34 cellular contexts compared by ENCODE assay signal in genomic region chr1:226455843-226456242, GRCh38.
"Had no signal": no experiment of that assay in that cellular context is flagged by ENCODE, and none has a peak within 500 bp of the region (broad histone marks: within the 10 kb centered on the region; RNA-seq: fewer than 3 reads in every experiment).

No MANE protein-coding gene starts in this region.

- H3K4me1 ChIP-seq: adrenal gland, ascending aorta had no signal

- H3K4me3 ChIP-seq: adrenal gland, ascending aorta, cardiac muscle cell had no signal

- H3K36me3 ChIP-seq: adrenal gland, ascending aorta, cardiac muscle cell had no signal

- DNase-seq: activated B cell treated with CpG ODN at 0.5 μM for 24 hours; activated CD4-positive, alpha-beta memory T cell treated with anti-CD3 and anti-CD28 coated beads for 36 hours; activated CD4-positive, alpha-beta T cell treated with anti-CD3 and anti-CD28 coated beads for 4 hours; activated CD4-positive, alpha-beta T cell treated with anti-CD3 and anti-CD28 coated beads, Interleukin-2, amount 10 ng/mL, durations not matched to agents 24 days and 14 days; activated CD4-positive, alpha-beta T cell treated with anti-CD3 and anti-CD28 coated beads, Interleukin-2, amount 50 U/mL, for 1 hour; activated CD4-positive, alpha-beta T cell treated with anti-CD3 and anti-CD28 coated beads, Interleukin-2, amount 50 U/mL, for 4 hours; activated CD4-positive, CD25-positive, alpha-beta regulatory T cell treated with anti-CD3 and anti-CD28 coated beads, Interleukin-2, amount 50 U/mL, for 72 hours; activated CD8-positive, alpha-beta memory T cell treated with anti-CD3 and anti-CD28 coated beads, Interleukin-2, amount 50 U/mL, for 4 hours; activated CD8-positive, alpha-beta T cell treated with anti-CD3 and anti-CD28 coated beads for 36 hours; activated effector memory CD4-positive, alpha-beta T cell treated with anti-CD3 and anti-CD28 coated beads, Interleukin-2, amount 50 U/mL, for 16 hours; activated gamma-delta T cell treated with Interleukin-2 at 50 U/mL for 16 hours; activated naive CD4-positive, alpha-beta T cell; activated naive CD4-positive, alpha-beta T cell treated with anti-CD3 and anti-CD28 coated beads for 36 hours; activated naive CD4-positive, alpha-beta T cell treated with anti-CD3 and anti-CD28 coated beads, Interleukin-2, amount 50 U/mL, for 16 hours; activated naive CD8-positive, alpha-beta T cell treated with anti-CD3 and anti-CD28 coated beads for 36 hours; activated T-cell treated with anti-CD3 and anti-CD28 coated beads for 4 hours; activated T-cell treated with anti-CD3 and anti-CD28 coated beads, Interleukin-2, amount 50 U/mL, for 1 hour; activated T-cell treated with anti-CD3 and anti-CD28 coated beads, Interleukin-2, amount 50 U/mL, for 4 hours; activated T-cell treated with anti-CD3 and anti-CD28 coated beads, Interleukin-2, amount 50 U/mL, for 72 hours; adrenal gland; amniotic stem cell; caudate nucleus; cerebellar nuclear complex; T-helper 2 cell; T-helper 9 cell had no signal

- H3K9me3 ChIP-seq: adrenal gland, ascending aorta had no signal

- H3K27ac Mint-ChIP-seq: activated B cell treated with CpG ODN at 0.5 μM for 24 hours; activated CD4-positive, alpha-beta memory T cell treated with anti-CD3 and anti-CD28 coated beads for 36 hours; activated CD4-positive, alpha-beta T cell treated with anti-CD3 and anti-CD28 coated beads, Interleukin-2, amount 10 ng/mL, durations not matched to agents 24 days and 14 days; activated CD8-positive, alpha-beta T cell treated with anti-CD3 and anti-CD28 coated beads for 36 hours; activated naive CD4-positive, alpha-beta T cell treated with anti-CD3 and anti-CD28 coated beads for 36 hours; activated naive CD4-positive, alpha-beta T cell treated with anti-CD3 and anti-CD28 coated beads, Interleukin-2, amount 50 U/mL, for 72 hours; activated naive CD8-positive, alpha-beta T cell treated with anti-CD3 and anti-CD28 coated beads for 36 hours; activated T-cell treated with anti-CD3 and anti-CD28 coated beads, Interleukin-2, amount 50 U/mL, for 72 hours; activated T-helper 1 cell treated with anti-CD3 and anti-CD28 coated beads, Interleukin-12 subunit alpha, Interleukin-12 subunit beta, Interleukin-2, Interleukin-4 antibody, amounts not matched to agents 30 ng/mL and 10 ng/mL and 1 ng/mL, durations not matched to agents 14 hours and 24 hours and 36 hours; activated T-helper 17 cell treated with anti-CD3 and anti-CD28 coated beads, Interleukin-2, amount 50 U/mL, for 72 hours; T-helper 2 cell treated with Interferon-gamma antibody and Interleukin-4, amounts not matched to agents 5 μg/mL and 100 μg/mL, for 36 hours had no signal

- H3K27me3 Mint-ChIP-seq: activated CD4-positive, alpha-beta memory T cell treated with anti-CD3 and anti-CD28 coated beads for 36 hours; activated CD8-positive, alpha-beta T cell treated with anti-CD3 and anti-CD28 coated beads for 36 hours; activated naive CD8-positive, alpha-beta T cell treated with anti-CD3 and anti-CD28 coated beads for 36 hours; central memory CD8-positive, alpha-beta T cell had no signal

- H3K4me3 Mint-ChIP-seq: activated B cell treated with CpG ODN at 0.5 μM for 24 hours; activated CD4-positive, alpha-beta memory T cell treated with anti-CD3 and anti-CD28 coated beads for 36 hours; activated CD4-positive, alpha-beta T cell treated with anti-CD3 and anti-CD28 coated beads, Interleukin-2, amount 10 ng/mL, durations not matched to agents 24 days and 14 days; activated CD8-positive, alpha-beta T cell treated with anti-CD3 and anti-CD28 coated beads for 36 hours; activated naive CD4-positive, alpha-beta T cell treated with anti-CD3 and anti-CD28 coated beads for 36 hours; activated naive CD8-positive, alpha-beta T cell treated with anti-CD3 and anti-CD28 coated beads for 36 hours; activated T-cell treated with anti-CD3 and anti-CD28 coated beads, Interleukin-2, amount 50 U/mL, for 4 hours; activated T-cell treated with anti-CD3 and anti-CD28 coated beads, Interleukin-2, amount 50 U/mL, for 72 hours; activated T-helper 1 cell treated with anti-CD3 and anti-CD28 coated beads, Interleukin-12 subunit alpha, Interleukin-12 subunit beta, Interleukin-2, Interleukin-4 antibody, amounts not matched to agents 30 ng/mL and 10 ng/mL and 1 ng/mL, durations not matched to agents 14 hours and 24 hours and 36 hours; activated T-helper 17 cell treated with anti-CD3 and anti-CD28 coated beads, Interleukin-2, amount 50 U/mL, for 72 hours; brain; central memory CD8-positive, alpha-beta T cell; T-helper 2 cell treated with Interferon-gamma antibody and Interleukin-4, amounts not matched to agents 5 μg/mL and 100 μg/mL, for 36 hours had no signal

- H3K27me3 ChIP-seq: adrenal gland, ascending aorta, cardiac muscle cell had no signal

- H3K9me3 Mint-ChIP-seq: activated B cell treated with CpG ODN at 0.5 μM for 24 hours; activated CD4-positive, alpha-beta memory T cell treated with anti-CD3 and anti-CD28 coated beads for 36 hours; activated CD4-positive, alpha-beta T cell treated with anti-CD3 and anti-CD28 coated beads, Interleukin-2, amount 10 ng/mL, durations not matched to agents 24 days and 14 days; activated CD8-positive, alpha-beta T cell treated with anti-CD3 and anti-CD28 coated beads for 36 hours; activated naive CD4-positive, alpha-beta T cell treated with anti-CD3 and anti-CD28 coated beads for 36 hours; activated naive CD4-positive, alpha-beta T cell treated with anti-CD3 and anti-CD28 coated beads, Interleukin-2, amount 50 U/mL, for 72 hours; activated naive CD8-positive, alpha-beta T cell treated with anti-CD3 and anti-CD28 coated beads for 36 hours; activated T-cell treated with anti-CD3 and anti-CD28 coated beads, Interleukin-2, amount 50 U/mL, for 4 hours; activated T-cell treated with anti-CD3 and anti-CD28 coated beads, Interleukin-2, amount 50 U/mL, for 72 hours; activated T-helper 1 cell treated with anti-CD3 and anti-CD28 coated beads, Interleukin-12 subunit alpha, Interleukin-12 subunit beta, Interleukin-2, Interleukin-4 antibody, amounts not matched to agents 30 ng/mL and 10 ng/mL and 1 ng/mL, durations not matched to agents 14 hours and 24 hours and 36 hours; activated T-helper 17 cell treated with anti-CD3 and anti-CD28 coated beads, Interleukin-2, amount 50 U/mL, for 72 hours; central memory CD8-positive, alpha-beta T cell had no signal

- H3K36me3 Mint-ChIP-seq: activated CD4-positive, alpha-beta memory T cell treated with anti-CD3 and anti-CD28 coated beads for 36 hours; activated naive CD4-positive, alpha-beta T cell treated with anti-CD3 and anti-CD28 coated beads, Interleukin-2, amount 50 U/mL, for 72 hours; brain had no signal

- ATAC-seq: activated CD8-positive, alpha-beta T cell treated with anti-CD3 and anti-CD28 coated beads for 36 hours; activated naive CD4-positive, alpha-beta T cell treated with anti-CD3 and anti-CD28 coated beads, Interleukin-2, amount 50 U/mL, for 72 hours; activated T-cell treated with anti-CD3 and anti-CD28 coated beads, Interleukin-2, amount 50 U/mL, for 4 hours; activated T-cell treated with anti-CD3 and anti-CD28 coated beads, Interleukin-2, amount 50 U/mL, for 72 hours; activated T-helper 17 cell treated with anti-CD3 and anti-CD28 coated beads, Interleukin-2, amount 50 U/mL, for 72 hours had no signal

- H3K27ac ChIP-seq: adrenal gland, ascending aorta, cardiac muscle cell, VCaP had no signal
